Comparison of ENCODE assay signal across 18 cellular contexts in genomic region chr16:852451-853185, GRCh38. TPM values are rescaled to one million over a fixed set of nuclear protein-coding genes. Genes with fewer than 3 reads are reported as not detected.
"Had no signal": no experiment of that assay in that cellular context is flagged by ENCODE, and none has a peak within 500 bp of the region (broad histone marks: within the 10 kb centered on the region; RNA-seq: fewer than 3 reads in every experiment).

No MANE protein-coding gene starts in this region.

- H3K4me1 ChIP-seq: breast epithelium, esophagus muscularis mucosa, lower lobe of right lung, tibial nerve had no signal

- ATAC-seq: T-cell had no signal

- H3K36me3 ChIP-seq: breast epithelium, lower lobe of right lung, neutrophil had no signal

- H3K9me3 ChIP-seq: breast epithelium, esophagus muscularis mucosa, lower lobe of right lung, tibial nerve had no signal

- DNase-seq: activated CD4-positive, alpha-beta memory T cell treated with anti-CD3 and anti-CD28 coated beads for 36 hours; activated gamma-delta T cell; activated naive CD8-positive, alpha-beta T cell treated with anti-CD3 and anti-CD28 coated beads for 36 hours; activated T-cell treated with anti-CD3 and anti-CD28 coated beads, Interleukin-2, amount 50 U/mL, for 48 hours; lower lobe of right lung; naive B cell; stimulated activated CD4-positive, alpha-beta T cell treated with anti-CD3 and anti-CD28 coated beads, Interleukin-4, amount 100 ng/mL, for 24 hours; T-cell; T1000 had no signal

- H3K4me3 ChIP-seq: breast epithelium, esophagus muscularis mucosa, lower lobe of right lung, tibial nerve had no signal

- H3K27ac ChIP-seq: breast epithelium, esophagus muscularis mucosa, lower lobe of right lung, neutrophil, tibial nerve, VCaP had no signal

- H3K27me3 ChIP-seq: breast epithelium, esophagus muscularis mucosa, neutrophil, tibial nerve had no signal

RNA-seq across cellular contexts. Expression of gene GNG13, which starts 52.1 kb away (rescaled TPM):
- total RNA-seq: activated CD4-positive, alpha-beta memory T cell treated with anti-CD3 and anti-CD28 coated beads for 36 hours; activated naive CD8-positive, alpha-beta T cell treated with anti-CD3 and anti-CD28 coated beads for 36 hours; aorta; breast epithelium; esophagus muscularis mucosa; fibroblast of villous mesenchyme; lower lobe of right lung; pulmonary artery endothelial cell; T-cell; tibial nerve had no signal
- polyA plus RNA-seq: aorta, keratinocyte had no signal
